In the genomic region with DNA sequence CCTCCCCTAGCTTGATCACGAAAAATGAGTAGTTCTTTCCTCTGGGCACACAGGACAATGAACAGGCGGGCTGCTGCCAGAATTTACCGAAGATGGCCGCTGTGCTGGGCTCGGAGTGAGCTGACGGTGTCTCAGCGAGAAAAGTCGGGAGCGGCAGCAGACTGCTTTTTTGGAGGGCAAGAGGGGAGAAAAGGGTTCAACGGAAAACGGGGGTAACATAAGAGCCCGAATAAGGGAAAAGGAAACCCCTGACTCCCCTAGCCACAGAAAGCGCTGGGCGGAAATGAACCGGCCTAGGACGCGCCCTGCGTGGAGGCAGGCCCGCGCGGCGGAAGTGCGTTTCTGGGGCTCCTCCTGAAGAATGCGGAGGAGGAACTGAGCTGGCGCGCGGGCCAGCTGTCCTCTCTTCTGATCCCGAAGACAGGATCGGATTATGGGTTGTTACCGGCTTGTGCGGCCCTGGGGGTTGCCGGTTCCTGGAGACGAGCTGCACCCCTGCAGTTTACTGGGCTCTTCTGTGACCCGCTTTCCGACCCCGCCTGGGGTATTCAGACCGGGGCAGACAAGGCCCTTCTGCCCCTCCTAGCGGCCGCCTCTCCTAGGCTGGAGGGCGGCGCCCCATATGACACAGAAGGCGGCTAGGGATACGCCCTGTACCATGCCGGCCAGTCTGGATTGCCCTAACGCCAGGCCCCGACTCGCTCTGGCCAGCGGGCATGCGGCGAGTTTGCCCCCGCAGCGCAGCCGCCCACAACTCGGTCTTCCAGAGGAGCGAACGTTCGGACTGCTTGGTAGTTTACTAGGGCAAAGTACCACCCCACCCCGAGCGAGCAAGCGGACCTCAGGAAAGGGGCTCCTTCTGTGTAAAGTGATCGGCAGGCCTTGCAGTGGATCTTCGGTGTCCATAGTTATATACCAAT, we compare ENCODE assay signal across 8 cellular contexts. TPM values are rescaled to one million over a fixed set of nuclear protein-coding genes. Genes with fewer than 3 reads are reported as not detected.
DNase-seq lines count a peak whose midpoint lies in the region; ATAC-seq, FAIRE-seq and TF ChIP-seq lines count a peak whose summit lies in the region.

No MANE protein-coding gene starts in this region.

- ATAC-seq in GM19455 (IDR thresholded peaks at IDR 0.05; ENCODE audit: unreplicated experiment), result peak; percentile 91

- no peaks in the 10 kb centered on the region for H3K9me3 ChIP-seq in endothelial cell of umbilical vein (replicated peaks; ENCODE audit: control insufficient read depth, insufficient read depth, low read length)
- H3K9me3 ChIP-seq in mononuclear cell (ENCODE audit: low read depth, low read length), result no peaks in the 10 kb centered on the region

- peak; percentile 77 for DNase-seq in COR-L47 (lab: John Stamatoyannopoulos, UW)
- DNase-seq in HK-2 (ENCODE audit: unreplicated experiment), result peak; percentile 89
- DNase-seq in NOMO-1 treated with dmso at 0.1 percent for 144 hours (lab: John Stamatoyannopoulos, UW; ENCODE audit: unreplicated experiment), result peak; percentile 44
- peak; percentile 62 for DNase-seq in activated CD8-positive, alpha-beta memory T cell treated with anti-CD3 and anti-CD28 coated beads, Interleukin-2, amount 50 U/mL, for 24 hours (ENCODE audit: extremely low read depth)
- DNase-seq in endothelial cell of umbilical vein (ENCODE audit: low read depth, low spot score), result peak; percentile 91
- peak; percentile 56 to 69 for DNase-seq in stimulated activated CD8-positive, alpha-beta memory T cell treated with anti-CD3 and anti-CD28 coated beads, Interleukin-4, amount 100 ng/mL, for 1 hour (ENCODE audit: low read depth in 2 of 2, low spot score in 1 of 2)

- peaks cover 47% of the 10 kb centered on the region for H3K79me2 ChIP-seq in endothelial cell of umbilical vein (ENCODE audit: control insufficient read depth, insufficient read depth, low read length)

- CTCF ChIA-PET in endothelial cell of umbilical vein (lab: Charles Lee), result interaction anchor here (1.0 to 8.3 kb wide), 11 partner anchors 15 to 548 kb away, joined by 3 to 113 read pairs (median 9); partner anchors contain the start of gene KMT2E

- BruUV-seq in endothelial cell of umbilical vein (replicated peaks; lab: Mats Ljungman, UMichigan), result TSS peak; percentile 93

- H2AFZ ChIP-seq in endothelial cell of umbilical vein (ENCODE audit: low read depth, low read length), result peak overlapping the region; percentile 21

- peak; percentile 97 for TF ChIP-seq POLR2A in endothelial cell of umbilical vein (IDR thresholded peaks at IDR 0.05; ENCODE audit: low read depth, low read length)

- H3K27ac ChIP-seq in endothelial cell of umbilical vein (ENCODE audit: insufficient read depth, low read depth, low read length), result peak overlapping the region; percentile 98

- TF ChIP-seq CTCF in endothelial cell of umbilical vein (IDR thresholded peaks at IDR 0.05; ENCODE audit: extremely low read depth in 1 of 2, insufficient read depth in 1 of 2, low read depth in 1 of 2, low read length in 2 of 2), result peak; percentile 26 to 64

- intact Hi-C loops in endothelial cell of umbilical vein (cut with micrococcal nuclease), result loop anchor here (1.0 to 10.0 kb wide), 7 partner anchors 10 to 504 kb away; no protein-coding TSS in a partner anchor

- H3K4me2 ChIP-seq in endothelial cell of umbilical vein (ENCODE audit: insufficient read depth, low read length), result peak overlapping the region; percentile 69

- dilution Hi-C loops in endothelial cell of umbilical vein (cut with MboI; ENCODE audit: extremely low pct_ligation_motif_present, low sequenced_read_pairs), result no loop called here

- no peaks in the 10 kb centered on the region for H3K9me1 ChIP-seq in endothelial cell of umbilical vein (replicated peaks; ENCODE audit: control insufficient read depth, extremely low read depth, insufficient read depth, low read length)

- H3K4me1 ChIP-seq in endothelial cell of umbilical vein (ENCODE audit: control insufficient read depth, extremely low read depth, insufficient read depth, low read length) (peaks cover 56% of the 10 kb centered on the region), mononuclear cell (ENCODE audit: insufficient read depth, low read length) (peaks cover 48% of the 10 kb centered on the region)

- H3K4me3 ChIP-seq in endothelial cell of umbilical vein (replicated peaks in 1 of 3; ENCODE audit: insufficient read depth in 1 of 3, low read depth in 1 of 3, low read length in 3 of 3) (peak overlapping the region; percentile 34 to 71 (median 49)), mononuclear cell (ENCODE audit: low read length) (peak overlapping the region; percentile 78)

- peak overlapping the region; percentile 98 for H3K9ac ChIP-seq in endothelial cell of umbilical vein (replicated peaks; ENCODE audit: extremely low read depth, insufficient read depth, low read length)

- no peaks in the 10 kb centered on the region for H3K27me3 ChIP-seq in endothelial cell of umbilical vein (ENCODE audit: control insufficient read depth in 2 of 2, insufficient read depth in 2 of 2, low read length in 2 of 2)
- no peaks in the 10 kb centered on the region for H3K27me3 ChIP-seq in mononuclear cell (ENCODE audit: insufficient read depth, low read length)

- H4K20me1 ChIP-seq in endothelial cell of umbilical vein (replicated peaks; ENCODE audit: control insufficient read depth, extremely low read depth, insufficient read depth, low read length), result no peaks in the 10 kb centered on the region

- FAIRE-seq in endothelial cell of umbilical vein (lab: Jason Lieb, UNC), result peak; percentile 83

- POLR2A ChIA-PET in endothelial cell of umbilical vein (lab: Charles Lee), result interaction anchor here (0.8 to 3.6 kb wide), 7 partner anchors 10 to 61 kb away, joined by 4 to 35 read pairs (median 4); partner anchors contain the start of gene KMT2E

- no peaks in the 10 kb centered on the region for H3K36me3 ChIP-seq in endothelial cell of umbilical vein (ENCODE audit: control insufficient read depth in 2 of 2, extremely low read depth in 1 of 2, insufficient read depth in 2 of 2, low read length in 2 of 2)

TF ChIP-seq in endothelial cell of umbilical vein, 7 proteins besides CTCF, POLR2A, EP300 and RAD21:
- TF ChIP-seq, protein P1, sequence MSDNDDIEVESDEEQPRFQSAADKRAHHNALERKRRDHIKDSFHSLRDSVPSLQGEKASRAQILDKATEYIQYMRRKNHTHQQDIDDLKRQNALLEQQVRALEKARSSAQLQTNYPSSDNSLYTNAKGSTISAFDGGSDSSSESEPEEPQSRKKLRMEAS (IDR thresholded peaks at IDR 0.05; ENCODE audit: insufficient read depth, insufficient read length), result no peak
- TF ChIP-seq POLR2AphosphoS5 (IDR thresholded peaks at IDR 0.05; ENCODE audit: insufficient read depth, low read depth, low read length), result peak; percentile 99

RNA-seq across cellular contexts. Expression of gene KMT2E, which starts 30.1 kb away (rescaled TPM):
- total RNA-seq in endothelial cell of umbilical vein (68.5 and 74.8 TPM in 2 replicates), mononuclear cell (497 TPM)
- polyA plus RNA-seq in endothelial cell of umbilical vein, result 10.1 and 19.0 TPM in 2 replicates
- 10.7 and 11.8 TPM in 2 replicates for polyA plus RNA-seq in endothelial cell of umbilical vein (2011; cell fraction: cytosol; rRNA removed)
- polyA plus RNA-seq in endothelial cell of umbilical vein (2011; cell fraction: nucleus; rRNA removed), result 55.5 and 66.2 TPM in 2 replicates
- 27.7 and 29.8 TPM in 2 replicates for polyA plus RNA-seq in endothelial cell of umbilical vein (2012)
- polyA minus RNA-seq in endothelial cell of umbilical vein, result 92.4 and 106 TPM in 2 replicates
- polyA minus RNA-seq in endothelial cell of umbilical vein (2011; cell fraction: cytosol; rRNA and poly(A)+ RNA removed), result 19.5 TPM
- polyA minus RNA-seq in endothelial cell of umbilical vein (2011; cell fraction: nucleus; rRNA and poly(A)+ RNA removed), result 172 and 208 TPM in 2 replicates

Comparison
In these comparisons a context has a peak if more than half of its experiments do, and no peak if none do; other contexts are left out.
1. Peak in every context shown above with its lines: DNase-seq, ATAC-seq, H3K4me3 ChIP-seq and H3K27ac ChIP-seq.